ENCODE assay signal across 1 cellular context in the genomic region with DNA sequence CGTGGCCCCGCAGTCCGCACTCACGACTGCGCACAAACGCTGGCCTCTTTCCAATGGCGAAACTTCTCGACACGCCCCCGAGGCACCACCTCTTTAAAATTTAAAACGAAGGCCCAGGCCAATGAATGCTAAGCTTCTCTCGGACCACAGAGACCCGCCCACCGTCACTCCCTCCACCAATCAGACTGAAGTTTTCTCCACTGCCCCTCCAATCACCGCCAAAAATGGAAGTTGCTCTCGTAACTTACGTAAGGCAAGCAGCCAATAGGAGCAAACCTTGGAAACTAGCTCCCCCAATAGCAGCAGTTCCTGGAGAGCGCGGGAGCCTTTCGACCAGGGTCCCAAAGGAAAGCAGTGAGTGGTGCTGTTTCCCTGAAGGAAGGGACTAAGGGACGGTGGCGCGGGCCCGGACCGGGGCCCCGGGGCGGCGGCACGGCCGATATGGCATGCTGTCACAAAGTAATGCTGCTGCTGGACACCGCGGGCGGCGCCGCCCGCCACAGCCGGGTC.
TF ChIP-seq lines count a peak whose summit lies in the region.

A gene with protein sequence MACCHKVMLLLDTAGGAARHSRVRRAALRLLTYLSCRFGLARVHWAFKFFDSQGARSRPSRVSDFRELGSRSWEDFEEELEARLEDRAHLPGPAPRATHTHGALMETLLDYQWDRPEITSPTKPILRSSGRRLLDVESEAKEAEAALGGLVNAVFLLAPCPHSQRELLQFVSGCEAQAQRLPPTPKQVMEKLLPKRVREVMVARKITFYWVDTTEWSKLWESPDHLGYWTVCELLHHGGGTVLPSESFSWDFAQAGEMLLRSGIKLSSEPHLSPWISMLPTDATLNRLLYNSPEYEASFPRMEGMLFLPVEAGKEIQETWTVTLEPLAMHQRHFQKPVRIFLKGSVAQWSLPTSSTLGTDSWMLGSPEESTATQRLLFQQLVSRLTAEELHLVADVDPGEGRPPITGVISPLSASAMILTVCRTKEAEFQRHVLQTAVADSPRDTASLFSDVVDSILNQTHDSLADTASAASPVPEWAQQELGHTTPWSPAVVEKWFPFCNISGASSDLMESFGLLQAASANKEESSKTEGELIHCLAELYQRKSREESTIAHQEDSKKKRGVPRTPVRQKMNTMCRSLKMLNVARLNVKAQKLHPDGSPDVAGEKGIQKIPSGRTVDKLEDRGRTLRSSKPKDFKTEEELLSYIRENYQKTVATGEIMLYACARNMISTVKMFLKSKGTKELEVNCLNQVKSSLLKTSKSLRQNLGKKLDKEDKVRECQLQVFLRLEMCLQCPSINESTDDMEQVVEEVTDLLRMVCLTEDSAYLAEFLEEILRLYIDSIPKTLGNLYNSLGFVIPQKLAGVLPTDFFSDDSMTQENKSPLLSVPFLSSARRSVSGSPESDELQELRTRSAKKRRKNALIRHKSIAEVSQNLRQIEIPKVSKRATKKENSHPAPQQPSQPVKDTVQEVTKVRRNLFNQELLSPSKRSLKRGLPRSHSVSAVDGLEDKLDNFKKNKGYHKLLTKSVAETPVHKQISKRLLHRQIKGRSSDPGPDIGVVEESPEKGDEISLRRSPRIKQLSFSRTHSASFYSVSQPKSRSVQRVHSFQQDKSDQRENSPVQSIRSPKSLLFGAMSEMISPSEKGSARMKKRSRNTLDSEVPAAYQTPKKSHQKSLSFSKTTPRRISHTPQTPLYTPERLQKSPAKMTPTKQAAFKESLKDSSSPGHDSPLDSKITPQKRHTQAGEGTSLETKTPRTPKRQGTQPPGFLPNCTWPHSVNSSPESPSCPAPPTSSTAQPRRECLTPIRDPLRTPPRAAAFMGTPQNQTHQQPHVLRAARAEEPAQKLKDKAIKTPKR (N-terminal part only) (plus strand): TSS at position 324 of the 510 bp plus-strand sequence. CDS start 118 bp downstream, at position 442.

TF ChIP-seq in HepG2, 621 proteins besides CTCF, POLR2A, EP300 and RAD21 (continued from another document and continues in another):
- TF ChIP-seq, protein P1, sequence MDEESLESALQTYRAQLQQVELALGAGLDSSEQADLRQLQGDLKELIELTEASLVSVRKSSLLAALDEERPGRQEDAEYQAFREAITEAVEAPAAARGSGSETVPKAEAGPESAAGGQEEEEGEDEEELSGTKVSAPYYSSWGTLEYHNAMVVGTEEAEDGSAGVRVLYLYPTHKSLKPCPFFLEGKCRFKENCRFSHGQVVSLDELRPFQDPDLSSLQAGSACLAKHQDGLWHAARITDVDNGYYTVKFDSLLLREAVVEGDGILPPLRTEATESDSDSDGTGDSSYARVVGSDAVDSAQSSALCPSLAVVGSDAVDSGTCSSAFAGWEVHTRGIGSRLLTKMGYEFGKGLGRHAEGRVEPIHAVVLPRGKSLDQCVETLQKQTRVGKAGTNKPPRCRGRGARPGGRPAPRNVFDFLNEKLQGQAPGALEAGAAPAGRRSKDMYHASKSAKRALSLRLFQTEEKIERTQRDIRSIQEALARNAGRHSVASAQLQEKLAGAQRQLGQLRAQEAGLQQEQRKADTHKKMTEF (CRISPR knock-in tag; IDR thresholded peaks at IDR 0.05), result no peak; the same call in 1 of the 2 replicates
- TF ChIP-seq, protein P2, sequence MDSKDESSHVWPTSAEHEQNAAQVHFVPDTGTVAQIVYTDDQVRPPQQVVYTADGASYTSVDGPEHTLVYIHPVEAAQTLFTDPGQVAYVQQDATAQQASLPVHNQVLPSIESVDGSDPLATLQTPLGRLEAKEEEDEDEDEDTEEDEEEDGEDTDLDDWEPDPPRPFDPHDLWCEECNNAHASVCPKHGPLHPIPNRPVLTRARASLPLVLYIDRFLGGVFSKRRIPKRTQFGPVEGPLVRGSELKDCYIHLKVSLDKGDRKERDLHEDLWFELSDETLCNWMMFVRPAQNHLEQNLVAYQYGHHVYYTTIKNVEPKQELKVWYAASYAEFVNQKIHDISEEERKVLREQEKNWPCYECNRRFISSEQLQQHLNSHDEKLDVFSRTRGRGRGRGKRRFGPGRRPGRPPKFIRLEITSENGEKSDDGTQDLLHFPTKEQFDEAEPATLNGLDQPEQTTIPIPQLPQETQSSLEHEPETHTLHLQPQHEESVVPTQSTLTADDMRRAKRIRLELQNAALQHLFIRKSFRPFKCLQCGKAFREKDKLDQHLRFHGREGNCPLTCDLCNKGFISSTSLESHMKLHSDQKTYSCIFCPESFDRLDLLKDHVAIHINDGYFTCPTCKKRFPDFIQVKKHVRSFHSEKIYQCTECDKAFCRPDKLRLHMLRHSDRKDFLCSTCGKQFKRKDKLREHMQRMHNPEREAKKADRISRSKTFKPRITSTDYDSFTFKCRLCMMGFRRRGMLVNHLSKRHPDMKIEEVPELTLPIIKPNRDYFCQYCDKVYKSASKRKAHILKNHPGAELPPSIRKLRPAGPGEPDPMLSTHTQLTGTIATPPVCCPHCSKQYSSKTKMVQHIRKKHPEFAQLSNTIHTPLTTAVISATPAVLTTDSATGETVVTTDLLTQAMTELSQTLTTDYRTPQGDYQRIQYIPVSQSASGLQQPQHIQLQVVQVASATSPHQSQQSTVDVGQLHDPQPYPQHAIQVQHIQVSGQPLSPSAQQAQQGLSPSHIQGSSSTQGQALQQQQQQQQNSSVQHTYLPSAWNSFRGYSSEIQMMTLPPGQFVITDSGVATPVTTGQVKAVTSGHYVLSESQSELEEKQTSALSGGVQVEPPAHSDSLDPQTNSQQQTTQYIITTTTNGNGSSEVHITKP (CRISPR knock-in tag; IDR thresholded peaks at IDR 0.05; ENCODE audit: low read depth), result no peak
- TF ChIP-seq MAF1 (CRISPR knock-in tag; IDR thresholded peaks at IDR 0.05; ENCODE audit: borderline replicate concordance) (no peak), AGO1 (IDR thresholded peaks at IDR 0.05; ENCODE audit: low read depth, low read length, poor library complexity, severe bottlenecking) (no peak), HMG20B (CRISPR knock-in tag; conservative IDR thresholded peaks at IDR 0.05) (no peak), ZNF572 (CRISPR knock-in tag; IDR thresholded peaks at IDR 0.05) (no peak), SPEN (CRISPR knock-in tag; IDR thresholded peaks at IDR 0.05; ENCODE audit: low read depth) (no peak), TOPORS (CRISPR knock-in tag; IDR thresholded peaks at IDR 0.05) (peak; percentile 81), ATF1 (CRISPR knock-in tag; IDR thresholded peaks at IDR 0.05) (peak; percentile 85), PAF1 (CRISPR knock-in tag; IDR thresholded peaks at IDR 0.05) (no peak), ZNF619 (CRISPR knock-in tag; IDR thresholded peaks at IDR 0.05) (0 out of 2 replicates have a peak, but pooled peaks have one; percentile 66), ZNF577 (CRISPR knock-in tag; IDR thresholded peaks at IDR 0.05; ENCODE audit: borderline replicate concordance, low read depth) (no peak), MATR3 (CRISPR knock-in tag; IDR thresholded peaks at IDR 0.05) (no peak), MEF2D (CRISPR knock-in tag; IDR thresholded peaks at IDR 0.05) (0 out of 2 replicates have a peak, but pooled peaks have one; percentile 17), SRSF1 (optimal IDR thresholded peaks at IDR 0.05; ENCODE audit: low read depth, low read length) (no peak), ATM (IDR thresholded peaks at IDR 0.05; ENCODE audit: borderline replicate concordance) (peak; percentile 88; the same call in 1 of the 2 replicates)
- TF ChIP-seq, protein P3, sequence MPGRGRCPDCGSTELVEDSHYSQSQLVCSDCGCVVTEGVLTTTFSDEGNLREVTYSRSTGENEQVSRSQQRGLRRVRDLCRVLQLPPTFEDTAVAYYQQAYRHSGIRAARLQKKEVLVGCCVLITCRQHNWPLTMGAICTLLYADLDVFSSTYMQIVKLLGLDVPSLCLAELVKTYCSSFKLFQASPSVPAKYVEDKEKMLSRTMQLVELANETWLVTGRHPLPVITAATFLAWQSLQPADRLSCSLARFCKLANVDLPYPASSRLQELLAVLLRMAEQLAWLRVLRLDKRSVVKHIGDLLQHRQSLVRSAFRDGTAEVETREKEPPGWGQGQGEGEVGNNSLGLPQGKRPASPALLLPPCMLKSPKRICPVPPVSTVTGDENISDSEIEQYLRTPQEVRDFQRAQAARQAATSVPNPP (CRISPR knock-in tag; IDR thresholded peaks at IDR 0.05), result peak; percentile 91
- TF ChIP-seq, protein P4, sequence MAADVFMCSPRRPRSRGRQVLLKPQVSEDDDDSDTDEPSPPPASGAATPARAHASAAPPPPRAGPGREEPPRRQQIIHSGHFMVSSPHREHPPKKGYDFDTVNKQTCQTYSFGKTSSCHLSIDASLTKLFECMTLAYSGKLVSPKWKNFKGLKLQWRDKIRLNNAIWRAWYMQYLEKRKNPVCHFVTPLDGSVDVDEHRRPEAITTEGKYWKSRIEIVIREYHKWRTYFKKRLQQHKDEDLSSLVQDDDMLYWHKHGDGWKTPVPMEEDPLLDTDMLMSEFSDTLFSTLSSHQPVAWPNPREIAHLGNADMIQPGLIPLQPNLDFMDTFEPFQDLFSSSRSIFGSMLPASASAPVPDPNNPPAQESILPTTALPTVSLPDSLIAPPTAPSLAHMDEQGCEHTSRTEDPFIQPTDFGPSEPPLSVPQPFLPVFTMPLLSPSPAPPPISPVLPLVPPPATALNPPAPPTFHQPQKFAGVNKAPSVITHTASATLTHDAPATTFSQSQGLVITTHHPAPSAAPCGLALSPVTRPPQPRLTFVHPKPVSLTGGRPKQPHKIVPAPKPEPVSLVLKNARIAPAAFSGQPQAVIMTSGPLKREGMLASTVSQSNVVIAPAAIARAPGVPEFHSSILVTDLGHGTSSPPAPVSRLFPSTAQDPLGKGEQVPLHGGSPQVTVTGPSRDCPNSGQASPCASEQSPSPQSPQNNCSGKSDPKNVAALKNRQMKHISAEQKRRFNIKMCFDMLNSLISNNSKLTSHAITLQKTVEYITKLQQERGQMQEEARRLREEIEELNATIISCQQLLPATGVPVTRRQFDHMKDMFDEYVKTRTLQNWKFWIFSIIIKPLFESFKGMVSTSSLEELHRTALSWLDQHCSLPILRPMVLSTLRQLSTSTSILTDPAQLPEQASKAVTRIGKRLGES (CRISPR knock-in tag; IDR thresholded peaks at IDR 0.05; ENCODE audit: borderline replicate concordance), result no peak
- TF ChIP-seq, protein P5, sequence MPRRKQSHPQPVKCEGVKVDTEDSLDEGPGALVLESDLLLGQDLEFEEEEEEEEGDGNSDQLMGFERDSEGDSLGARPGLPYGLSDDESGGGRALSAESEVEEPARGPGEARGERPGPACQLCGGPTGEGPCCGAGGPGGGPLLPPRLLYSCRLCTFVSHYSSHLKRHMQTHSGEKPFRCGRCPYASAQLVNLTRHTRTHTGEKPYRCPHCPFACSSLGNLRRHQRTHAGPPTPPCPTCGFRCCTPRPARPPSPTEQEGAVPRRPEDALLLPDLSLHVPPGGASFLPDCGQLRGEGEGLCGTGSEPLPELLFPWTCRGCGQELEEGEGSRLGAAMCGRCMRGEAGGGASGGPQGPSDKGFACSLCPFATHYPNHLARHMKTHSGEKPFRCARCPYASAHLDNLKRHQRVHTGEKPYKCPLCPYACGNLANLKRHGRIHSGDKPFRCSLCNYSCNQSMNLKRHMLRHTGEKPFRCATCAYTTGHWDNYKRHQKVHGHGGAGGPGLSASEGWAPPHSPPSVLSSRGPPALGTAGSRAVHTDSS (CRISPR knock-in tag; conservative IDR thresholded peaks at IDR 0.05), result no peak
- TF ChIP-seq, protein P6, sequence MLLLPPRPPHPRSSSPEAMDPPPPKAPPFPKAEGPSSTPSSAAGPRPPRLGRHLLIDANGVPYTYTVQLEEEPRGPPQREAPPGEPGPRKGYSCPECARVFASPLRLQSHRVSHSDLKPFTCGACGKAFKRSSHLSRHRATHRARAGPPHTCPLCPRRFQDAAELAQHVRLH (CRISPR knock-in tag; IDR thresholded peaks at IDR 0.05; ENCODE audit: borderline replicate concordance, low read depth), result no peak
- TF ChIP-seq, protein P7, sequence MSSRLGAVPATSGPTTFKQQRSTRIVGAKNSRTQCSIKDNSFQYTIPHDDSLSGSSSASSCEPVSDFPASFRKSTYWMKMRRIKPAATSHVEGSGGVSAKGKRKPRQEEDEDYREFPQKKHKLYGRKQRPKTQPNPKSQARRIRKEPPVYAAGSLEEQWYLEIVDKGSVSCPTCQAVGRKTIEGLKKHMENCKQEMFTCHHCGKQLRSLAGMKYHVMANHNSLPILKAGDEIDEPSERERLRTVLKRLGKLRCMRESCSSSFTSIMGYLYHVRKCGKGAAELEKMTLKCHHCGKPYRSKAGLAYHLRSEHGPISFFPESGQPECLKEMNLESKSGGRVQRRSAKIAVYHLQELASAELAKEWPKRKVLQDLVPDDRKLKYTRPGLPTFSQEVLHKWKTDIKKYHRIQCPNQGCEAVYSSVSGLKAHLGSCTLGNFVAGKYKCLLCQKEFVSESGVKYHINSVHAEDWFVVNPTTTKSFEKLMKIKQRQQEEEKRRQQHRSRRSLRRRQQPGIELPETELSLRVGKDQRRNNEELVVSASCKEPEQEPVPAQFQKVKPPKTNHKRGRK (CRISPR knock-in tag; IDR thresholded peaks at IDR 0.05), result no peak
- TF ChIP-seq, protein P8, sequence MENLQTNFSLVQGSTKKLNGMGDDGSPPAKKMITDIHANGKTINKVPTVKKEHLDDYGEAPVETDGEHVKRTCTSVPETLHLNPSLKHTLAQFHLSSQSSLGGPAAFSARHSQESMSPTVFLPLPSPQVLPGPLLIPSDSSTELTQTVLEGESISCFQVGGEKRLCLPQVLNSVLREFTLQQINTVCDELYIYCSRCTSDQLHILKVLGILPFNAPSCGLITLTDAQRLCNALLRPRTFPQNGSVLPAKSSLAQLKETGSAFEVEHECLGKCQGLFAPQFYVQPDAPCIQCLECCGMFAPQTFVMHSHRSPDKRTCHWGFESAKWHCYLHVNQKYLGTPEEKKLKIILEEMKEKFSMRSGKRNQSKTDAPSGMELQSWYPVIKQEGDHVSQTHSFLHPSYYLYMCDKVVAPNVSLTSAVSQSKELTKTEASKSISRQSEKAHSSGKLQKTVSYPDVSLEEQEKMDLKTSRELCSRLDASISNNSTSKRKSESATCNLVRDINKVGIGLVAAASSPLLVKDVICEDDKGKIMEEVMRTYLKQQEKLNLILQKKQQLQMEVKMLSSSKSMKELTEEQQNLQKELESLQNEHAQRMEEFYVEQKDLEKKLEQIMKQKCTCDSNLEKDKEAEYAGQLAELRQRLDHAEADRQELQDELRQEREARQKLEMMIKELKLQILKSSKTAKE (CRISPR knock-in tag; IDR thresholded peaks at IDR 0.05; ENCODE audit: borderline replicate concordance), result peak; percentile 57; the same call in 1 of the 2 replicates
- TF ChIP-seq, protein P9, sequence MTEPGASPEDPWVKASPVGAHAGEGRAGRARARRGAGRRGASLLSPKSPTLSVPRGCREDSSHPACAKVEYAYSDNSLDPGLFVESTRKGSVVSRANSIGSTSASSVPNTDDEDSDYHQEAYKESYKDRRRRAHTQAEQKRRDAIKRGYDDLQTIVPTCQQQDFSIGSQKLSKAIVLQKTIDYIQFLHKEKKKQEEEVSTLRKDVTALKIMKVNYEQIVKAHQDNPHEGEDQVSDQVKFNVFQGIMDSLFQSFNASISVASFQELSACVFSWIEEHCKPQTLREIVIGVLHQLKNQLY (CRISPR knock-in tag; IDR thresholded peaks at IDR 0.05), result no peak
- TF ChIP-seq, protein P10, sequence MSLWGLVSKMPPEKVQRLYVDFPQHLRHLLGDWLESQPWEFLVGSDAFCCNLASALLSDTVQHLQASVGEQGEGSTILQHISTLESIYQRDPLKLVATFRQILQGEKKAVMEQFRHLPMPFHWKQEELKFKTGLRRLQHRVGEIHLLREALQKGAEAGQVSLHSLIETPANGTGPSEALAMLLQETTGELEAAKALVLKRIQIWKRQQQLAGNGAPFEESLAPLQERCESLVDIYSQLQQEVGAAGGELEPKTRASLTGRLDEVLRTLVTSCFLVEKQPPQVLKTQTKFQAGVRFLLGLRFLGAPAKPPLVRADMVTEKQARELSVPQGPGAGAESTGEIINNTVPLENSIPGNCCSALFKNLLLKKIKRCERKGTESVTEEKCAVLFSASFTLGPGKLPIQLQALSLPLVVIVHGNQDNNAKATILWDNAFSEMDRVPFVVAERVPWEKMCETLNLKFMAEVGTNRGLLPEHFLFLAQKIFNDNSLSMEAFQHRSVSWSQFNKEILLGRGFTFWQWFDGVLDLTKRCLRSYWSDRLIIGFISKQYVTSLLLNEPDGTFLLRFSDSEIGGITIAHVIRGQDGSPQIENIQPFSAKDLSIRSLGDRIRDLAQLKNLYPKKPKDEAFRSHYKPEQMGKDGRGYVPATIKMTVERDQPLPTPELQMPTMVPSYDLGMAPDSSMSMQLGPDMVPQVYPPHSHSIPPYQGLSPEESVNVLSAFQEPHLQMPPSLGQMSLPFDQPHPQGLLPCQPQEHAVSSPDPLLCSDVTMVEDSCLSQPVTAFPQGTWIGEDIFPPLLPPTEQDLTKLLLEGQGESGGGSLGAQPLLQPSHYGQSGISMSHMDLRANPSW (CRISPR knock-in tag; IDR thresholded peaks at IDR 0.05; ENCODE audit: borderline replicate concordance), result 0 out of 2 replicates have a peak, but pooled peaks have one; percentile 51
